ENCODE assay signal across 16 cellular contexts in genomic region chr3:57927916-57928315, GRCh38.
DNase-seq lines count a peak whose midpoint lies in the region; ATAC-seq, FAIRE-seq and TF ChIP-seq lines count a peak whose summit lies in the region.
"Had no signal": no experiment of that assay in that cellular context is flagged by ENCODE, and none has a peak within 500 bp of the region (broad histone marks: within the 10 kb centered on the region; RNA-seq: fewer than 3 reads in every experiment).

No MANE protein-coding gene starts in this region.

- H3K36me3 ChIP-seq in tibial artery, result peaks cover 47 to 56% (median 54%) of the 10 kb centered on the region in 3 donors
- H3K36me3 ChIP-seq: BE2C had no signal

- TF ChIP-seq CTCF in cardiac fibroblast (IDR thresholded peaks at IDR 0.05; ENCODE audit: low read depth, low read length) (no peak), tibial artery (IDR thresholded peaks at IDR 0.05) (no peak)

- no peaks in the 10 kb centered on the region for H3K27me3 ChIP-seq in tibial artery
- H3K27me3 ChIP-seq: BE2C, MG63, Peyer's patch had no signal

- H3K27ac ChIP-seq in tibial artery, result peak overlapping the region; percentile 56 to 75
- H3K27ac ChIP-seq: Peyer's patch had no signal

- DNase-seq in cardiac fibroblast (ENCODE audit: low read depth in 2 of 2) (peak; percentile 25 to 49), iris pigment epithelial cell (ENCODE audit: low read depth) (peak; percentile 45), tibial artery (no peak), NCI-H446 (lab: John Stamatoyannopoulos, UW) (no peak), HUDEP-2 (lab: John Stamatoyannopoulos, UW; ENCODE audit: unreplicated experiment in 76 of 76) (no peak)
- DNase-seq: BE2C; CD8-positive, alpha-beta T cell; MG63; NCI-H1092; NCI-H146; NCI-H2227 treated with DMSO at 0.1 percent for 48 hours; NCI-H524 treated with DMSO at 0.1 percent for 48 hours; Peyer's patch had no signal

- ATAC-seq in GM21723 (IDR thresholded peaks at IDR 0.05; ENCODE audit: unreplicated experiment), result no peak
- ATAC-seq: CD8-positive, alpha-beta T cell had no signal

- peaks cover 0 to 64% (median 13%) of the 10 kb centered on the region in 4 donors for H3K4me1 ChIP-seq in tibial artery
- H3K4me1 ChIP-seq: BE2C, Peyer's patch had no signal

- intact Hi-C loops in tibial artery (cut with DNase I; ENCODE audit: low total_unique reads), result no loop called here

- peak; percentile 40 for FAIRE-seq in G401.6 (lab: Jason Lieb, UNC)
- FAIRE-seq: H54 had no signal

- H3K4me3 ChIP-seq in cardiac fibroblast (replicated peaks in 1 of 2; ENCODE audit: low read depth in 2 of 2, low read length in 2 of 2), result no peak overlapping the region
- H3K4me3 ChIP-seq in tibial artery, result no peak overlapping the region
- H3K4me3 ChIP-seq: MG63, Peyer's patch had no signal

- H3K9me3 ChIP-seq in tibial artery, result no peaks in the 10 kb centered on the region
- H3K9me3 ChIP-seq: BE2C, MG63, Peyer's patch had no signal

Comparison
In these comparisons a context has a peak if more than half of its experiments do, and no peak if none do; other contexts are left out.
1. DNase-seq: peak in cardiac fibroblast (2 of 2) and iris pigment epithelial cell (single experiment); none in tibial artery (0 of 2), NCI-H446 (0 of 2) and HUDEP-2 (0 of 76).